ENCODE assay signal across 1 cellular context in the genomic region with DNA sequence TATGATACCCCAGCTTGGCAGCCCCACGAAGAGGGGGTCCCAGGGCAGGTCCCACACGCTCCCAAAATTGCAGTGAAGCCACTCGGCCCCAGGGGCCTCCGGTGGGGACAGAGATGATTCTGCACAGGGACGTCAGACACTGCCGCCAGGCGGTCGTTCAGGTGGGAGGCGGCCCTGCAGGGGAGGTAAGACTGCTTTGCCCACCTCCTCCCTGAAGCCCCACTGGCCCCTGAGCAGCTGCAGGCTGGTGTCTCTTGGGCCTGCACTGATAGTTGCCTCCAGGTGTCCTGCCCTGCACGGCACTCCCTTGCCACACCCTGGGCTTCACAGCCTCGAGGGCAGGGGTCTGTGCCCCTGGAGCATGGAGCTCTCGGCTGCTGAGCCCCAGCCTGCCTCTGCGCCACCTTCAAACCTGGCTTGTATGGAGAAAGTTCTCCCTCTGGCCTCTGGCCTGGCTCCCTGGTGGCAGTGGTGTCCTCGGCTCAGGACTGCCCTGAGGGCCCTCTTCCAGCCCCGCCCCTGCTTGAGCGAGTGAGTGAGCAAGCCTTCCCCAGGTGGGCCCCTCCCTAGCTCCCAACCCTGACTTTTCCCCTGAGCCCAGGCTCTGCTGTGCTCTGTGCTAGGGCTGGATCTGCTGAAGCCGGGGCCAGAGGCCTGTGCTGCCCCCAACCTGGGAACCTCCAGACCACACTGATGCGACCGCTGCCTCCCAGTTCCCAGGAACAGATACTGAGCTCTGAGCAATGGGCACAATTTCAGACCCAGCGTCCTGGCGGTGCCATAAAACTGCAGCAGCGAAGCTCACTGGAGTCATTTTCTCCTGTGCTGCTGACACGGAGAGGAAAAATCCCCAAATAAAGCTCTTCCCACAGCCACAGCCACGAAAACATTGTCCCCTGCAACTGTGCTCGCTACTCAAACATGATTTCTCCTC.
TF ChIP-seq lines count a peak whose summit lies in the region.

No MANE protein-coding gene starts in this region.

TF ChIP-seq in HepG2, 621 proteins besides CTCF, POLR2A, EP300 and RAD21 (continued from another document and continues in another):
- peak; percentile 70 for TF ChIP-seq ZNF350 (CRISPR knock-in tag; IDR thresholded peaks at IDR 0.05; ENCODE audit: borderline replicate concordance, low read depth)
- no peak for TF ChIP-seq KLF12 (CRISPR knock-in tag; IDR thresholded peaks at IDR 0.05; ENCODE audit: borderline replicate concordance)
- TF ChIP-seq, protein P1, sequence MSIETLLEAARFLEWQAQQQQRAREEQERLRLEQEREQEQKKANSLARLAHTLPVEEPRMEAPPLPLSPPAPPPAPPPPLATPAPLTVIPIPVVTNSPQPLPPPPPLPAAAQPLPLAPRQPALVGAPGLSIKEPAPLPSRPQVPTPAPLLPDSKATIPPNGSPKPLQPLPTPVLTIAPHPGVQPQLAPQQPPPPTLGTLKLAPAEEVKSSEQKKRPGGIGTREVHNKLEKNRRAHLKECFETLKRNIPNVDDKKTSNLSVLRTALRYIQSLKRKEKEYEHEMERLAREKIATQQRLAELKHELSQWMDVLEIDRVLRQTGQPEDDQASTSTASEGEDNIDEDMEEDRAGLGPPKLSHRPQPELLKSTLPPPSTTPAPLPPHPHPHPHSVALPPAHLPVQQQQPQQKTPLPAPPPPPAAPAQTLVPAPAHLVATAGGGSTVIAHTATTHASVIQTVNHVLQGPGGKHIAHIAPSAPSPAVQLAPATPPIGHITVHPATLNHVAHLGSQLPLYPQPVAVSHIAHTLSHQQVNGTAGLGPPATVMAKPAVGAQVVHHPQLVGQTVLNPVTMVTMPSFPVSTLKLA (IDR thresholded peaks at IDR 0.05), result no peak
- TF ChIP-seq ZNF382 (CRISPR knock-in tag; IDR thresholded peaks at IDR 0.05; ENCODE audit: borderline replicate concordance), result no peak
- TF ChIP-seq EEA1 (CRISPR knock-in tag; IDR thresholded peaks at IDR 0.05; ENCODE audit: borderline replicate concordance), result no peak
- no peak for TF ChIP-seq TRIM24 (CRISPR knock-in tag; IDR thresholded peaks at IDR 0.05)
- TF ChIP-seq SMARCE1 (IDR thresholded peaks at IDR 0.05; ENCODE audit: borderline replicate concordance), result no peak
- TF ChIP-seq CCDC6 (CRISPR knock-in tag; IDR thresholded peaks at IDR 0.05), result no peak
- no peak for TF ChIP-seq NPAS2 (CRISPR knock-in tag; IDR thresholded peaks at IDR 0.05; ENCODE audit: borderline replicate concordance)
- TF ChIP-seq, protein P2, sequence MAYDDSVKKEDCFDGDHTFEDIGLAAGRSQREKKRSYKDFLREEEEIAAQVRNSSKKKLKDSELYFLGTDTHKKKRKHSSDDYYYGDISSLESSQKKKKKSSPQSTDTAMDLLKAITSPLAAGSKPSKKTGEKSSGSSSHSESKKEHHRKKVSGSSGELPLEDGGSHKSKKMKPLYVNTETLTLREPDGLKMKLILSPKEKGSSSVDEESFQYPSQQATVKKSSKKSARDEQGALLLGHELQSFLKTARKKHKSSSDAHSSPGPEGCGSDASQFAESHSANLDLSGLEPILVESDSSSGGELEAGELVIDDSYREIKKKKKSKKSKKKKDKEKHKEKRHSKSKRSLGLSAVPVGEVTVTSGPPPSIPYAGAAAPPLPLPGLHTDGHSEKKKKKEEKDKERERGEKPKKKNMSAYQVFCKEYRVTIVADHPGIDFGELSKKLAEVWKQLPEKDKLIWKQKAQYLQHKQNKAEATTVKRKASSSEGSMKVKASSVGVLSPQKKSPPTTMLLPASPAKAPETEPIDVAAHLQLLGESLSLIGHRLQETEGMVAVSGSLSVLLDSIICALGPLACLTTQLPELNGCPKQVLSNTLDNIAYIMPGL (CRISPR knock-in tag; IDR thresholded peaks at IDR 0.05; ENCODE audit: borderline replicate concordance in 1 of 2, low read depth in 1 of 2), result peak in 1 of 2 experiments; percentile 43; a peak in 2 of 4 replicates
- TF ChIP-seq ZNF782 (CRISPR knock-in tag; IDR thresholded peaks at IDR 0.05; ENCODE audit: borderline replicate concordance), result no peak
- no peak for TF ChIP-seq ZNF143 (CRISPR knock-in tag; IDR thresholded peaks at IDR 0.05)
- TF ChIP-seq DMTF1 (CRISPR knock-in tag; IDR thresholded peaks at IDR 0.05), result no peak
- no peak for TF ChIP-seq ARID4A (CRISPR knock-in tag; IDR thresholded peaks at IDR 0.05; ENCODE audit: borderline replicate concordance)
- TF ChIP-seq NFE2L2 (IDR thresholded peaks at IDR 0.05; ENCODE audit: low read length), result no peak
- TF ChIP-seq KAT2B (IDR thresholded peaks at IDR 0.05; ENCODE audit: borderline replicate concordance, low read depth, low read length), result no peak
- no peak for TF ChIP-seq WIZ (CRISPR knock-in tag; IDR thresholded peaks at IDR 0.05)
- TF ChIP-seq, protein P3, sequence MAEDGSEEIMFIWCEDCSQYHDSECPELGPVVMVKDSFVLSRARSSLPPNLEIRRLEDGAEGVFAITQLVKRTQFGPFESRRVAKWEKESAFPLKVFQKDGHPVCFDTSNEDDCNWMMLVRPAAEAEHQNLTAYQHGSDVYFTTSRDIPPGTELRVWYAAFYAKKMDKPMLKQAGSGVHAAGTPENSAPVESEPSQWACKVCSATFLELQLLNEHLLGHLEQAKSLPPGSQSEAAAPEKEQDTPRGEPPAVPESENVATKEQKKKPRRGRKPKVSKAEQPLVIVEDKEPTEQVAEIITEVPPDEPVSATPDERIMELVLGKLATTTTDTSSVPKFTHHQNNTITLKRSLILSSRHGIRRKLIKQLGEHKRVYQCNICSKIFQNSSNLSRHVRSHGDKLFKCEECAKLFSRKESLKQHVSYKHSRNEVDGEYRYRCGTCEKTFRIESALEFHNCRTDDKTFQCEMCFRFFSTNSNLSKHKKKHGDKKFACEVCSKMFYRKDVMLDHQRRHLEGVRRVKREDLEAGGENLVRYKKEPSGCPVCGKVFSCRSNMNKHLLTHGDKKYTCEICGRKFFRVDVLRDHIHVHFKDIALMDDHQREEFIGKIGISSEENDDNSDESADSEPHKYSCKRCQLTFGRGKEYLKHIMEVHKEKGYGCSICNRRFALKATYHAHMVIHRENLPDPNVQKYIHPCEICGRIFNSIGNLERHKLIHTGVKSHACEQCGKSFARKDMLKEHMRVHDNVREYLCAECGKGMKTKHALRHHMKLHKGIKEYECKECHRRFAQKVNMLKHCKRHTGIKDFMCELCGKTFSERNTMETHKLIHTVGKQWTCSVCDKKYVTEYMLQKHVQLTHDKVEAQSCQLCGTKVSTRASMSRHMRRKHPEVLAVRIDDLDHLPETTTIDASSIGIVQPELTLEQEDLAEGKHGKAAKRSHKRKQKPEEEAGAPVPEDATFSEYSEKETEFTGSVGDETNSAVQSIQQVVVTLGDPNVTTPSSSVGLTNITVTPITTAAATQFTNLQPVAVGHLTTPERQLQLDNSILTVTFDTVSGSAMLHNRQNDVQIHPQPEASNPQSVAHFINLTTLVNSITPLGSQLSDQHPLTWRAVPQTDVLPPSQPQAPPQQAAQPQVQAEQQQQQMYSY (CRISPR knock-in tag; IDR thresholded peaks at IDR 0.05), result no peak
- no peak for TF ChIP-seq NR2C2 (CRISPR knock-in tag; IDR thresholded peaks at IDR 0.05; ENCODE audit: borderline replicate concordance)
- TF ChIP-seq SMYD3 (CRISPR knock-in tag; IDR thresholded peaks at IDR 0.05), result no peak
- peak; percentile 55; the same call in 1 of the 2 replicates for TF ChIP-seq ZFY (CRISPR knock-in tag; IDR thresholded peaks at IDR 0.05)
- 0 out of 2 replicates have a peak, but pooled peaks have one; percentile 48 for TF ChIP-seq ZBTB38 (CRISPR knock-in tag; IDR thresholded peaks at IDR 0.05)
- TF ChIP-seq ZNF788 (CRISPR knock-in tag; IDR thresholded peaks at IDR 0.05; ENCODE audit: borderline replicate concordance), result 0 out of 2 replicates have a peak, but pooled peaks have one; percentile 29
- TF ChIP-seq TFDP1 (CRISPR knock-in tag; IDR thresholded peaks at IDR 0.05; ENCODE audit: borderline replicate concordance), result peak; percentile 53; the same call in 1 of the 2 replicates
- TF ChIP-seq EZH2 (conservative IDR thresholded peaks at IDR 0.05; ENCODE audit: low read depth, low read length), result no peak
- TF ChIP-seq, protein P4, sequence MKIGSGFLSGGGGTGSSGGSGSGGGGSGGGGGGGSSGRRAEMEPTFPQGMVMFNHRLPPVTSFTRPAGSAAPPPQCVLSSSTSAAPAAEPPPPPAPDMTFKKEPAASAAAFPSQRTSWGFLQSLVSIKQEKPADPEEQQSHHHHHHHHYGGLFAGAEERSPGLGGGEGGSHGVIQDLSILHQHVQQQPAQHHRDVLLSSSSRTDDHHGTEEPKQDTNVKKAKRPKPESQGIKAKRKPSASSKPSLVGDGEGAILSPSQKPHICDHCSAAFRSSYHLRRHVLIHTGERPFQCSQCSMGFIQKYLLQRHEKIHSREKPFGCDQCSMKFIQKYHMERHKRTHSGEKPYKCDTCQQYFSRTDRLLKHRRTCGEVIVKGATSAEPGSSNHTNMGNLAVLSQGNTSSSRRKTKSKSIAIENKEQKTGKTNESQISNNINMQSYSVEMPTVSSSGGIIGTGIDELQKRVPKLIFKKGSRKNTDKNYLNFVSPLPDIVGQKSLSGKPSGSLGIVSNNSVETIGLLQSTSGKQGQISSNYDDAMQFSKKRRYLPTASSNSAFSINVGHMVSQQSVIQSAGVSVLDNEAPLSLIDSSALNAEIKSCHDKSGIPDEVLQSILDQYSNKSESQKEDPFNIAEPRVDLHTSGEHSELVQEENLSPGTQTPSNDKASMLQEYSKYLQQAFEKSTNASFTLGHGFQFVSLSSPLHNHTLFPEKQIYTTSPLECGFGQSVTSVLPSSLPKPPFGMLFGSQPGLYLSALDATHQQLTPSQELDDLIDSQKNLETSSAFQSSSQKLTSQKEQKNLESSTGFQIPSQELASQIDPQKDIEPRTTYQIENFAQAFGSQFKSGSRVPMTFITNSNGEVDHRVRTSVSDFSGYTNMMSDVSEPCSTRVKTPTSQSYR (CRISPR knock-in tag; IDR thresholded peaks at IDR 0.05; ENCODE audit: borderline replicate concordance), result no peak
- no peak for TF ChIP-seq ZNF207 (IDR thresholded peaks at IDR 0.05; ENCODE audit: borderline replicate concordance)
- TF ChIP-seq ZSCAN12 (CRISPR knock-in tag; IDR thresholded peaks at IDR 0.05), result no peak
- TF ChIP-seq IRF2 (CRISPR knock-in tag; IDR thresholded peaks at IDR 0.05), result no peak
- TF ChIP-seq ZNF136 (CRISPR knock-in tag; IDR thresholded peaks at IDR 0.05; ENCODE audit: low read depth), result no peak
- TF ChIP-seq, protein P5, sequence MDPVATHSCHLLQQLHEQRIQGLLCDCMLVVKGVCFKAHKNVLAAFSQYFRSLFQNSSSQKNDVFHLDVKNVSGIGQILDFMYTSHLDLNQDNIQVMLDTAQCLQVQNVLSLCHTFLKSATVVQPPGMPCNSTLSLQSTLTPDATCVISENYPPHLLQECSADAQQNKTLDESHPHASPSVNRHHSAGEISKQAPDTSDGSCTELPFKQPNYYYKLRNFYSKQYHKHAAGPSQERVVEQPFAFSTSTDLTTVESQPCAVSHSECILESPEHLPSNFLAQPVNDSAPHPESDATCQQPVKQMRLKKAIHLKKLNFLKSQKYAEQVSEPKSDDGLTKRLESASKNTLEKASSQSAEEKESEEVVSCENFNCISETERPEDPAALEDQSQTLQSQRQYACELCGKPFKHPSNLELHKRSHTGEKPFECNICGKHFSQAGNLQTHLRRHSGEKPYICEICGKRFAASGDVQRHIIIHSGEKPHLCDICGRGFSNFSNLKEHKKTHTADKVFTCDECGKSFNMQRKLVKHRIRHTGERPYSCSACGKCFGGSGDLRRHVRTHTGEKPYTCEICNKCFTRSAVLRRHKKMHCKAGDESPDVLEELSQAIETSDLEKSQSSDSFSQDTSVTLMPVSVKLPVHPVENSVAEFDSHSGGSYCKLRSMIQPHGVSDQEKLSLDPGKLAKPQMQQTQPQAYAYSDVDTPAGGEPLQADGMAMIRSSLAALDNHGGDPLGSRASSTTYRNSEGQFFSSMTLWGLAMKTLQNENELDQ (CRISPR knock-in tag; IDR thresholded peaks at IDR 0.05; ENCODE audit: borderline replicate concordance), result no peak
